18 cellular contexts compared by ENCODE assay signal in genomic region chr3:62582495-62583172, GRCh38.
DNase-seq lines count a peak whose midpoint lies in the region; ATAC-seq and TF ChIP-seq lines count a peak whose summit lies in the region.
"Had no signal": no experiment of that assay in that cellular context is flagged by ENCODE, and none has a peak within 500 bp of the region (broad histone marks: within the 10 kb centered on the region; RNA-seq: fewer than 3 reads in every experiment).

No MANE protein-coding gene starts in this region.

- no peaks in the 10 kb centered on the region for H3K9me2 ChIP-seq in OCI-LY7 (ENCODE audit: insufficient read depth, low read length)

- H2AFZ ChIP-seq in OCI-LY7 (ENCODE audit: low read length) = no peak overlapping the region

- CTCF ChIA-PET in OCI-LY7 (lab: Charles Lee; ENCODE audit: unreplicated experiment) = no interaction called here

- DNase-seq in NCI-H748 (lab: John Stamatoyannopoulos, UW; ENCODE audit: unreplicated experiment) = peak; percentile 34
- no peak for DNase-seq in NCI-H748 treated with DMSO at 0.1 percent for 48 hours (lab: John Stamatoyannopoulos, UW)
- peak; percentile 13 for DNase-seq in NCI-H1092 (lab: John Stamatoyannopoulos, UW)
- peak; percentile 18 for DNase-seq in NCI-H128 (lab: John Stamatoyannopoulos, UW; ENCODE audit: unreplicated experiment)
- no peak for DNase-seq in NCI-H526 treated with DMSO at 0.1 percent for 48 hours (lab: John Stamatoyannopoulos, UW)
- no peak for DNase-seq in OCI-LY7 (ENCODE audit: low spot score)
- DNase-seq: CD4-positive, CD25-positive, alpha-beta regulatory T cell; IMR-90; NCI-H2081 treated with DMSO at 0.1 percent for 48 hours; NCI-H226; NCI-H526; NK-92 treated with Interleukin-12 subunit alpha and Interleukin-12 subunit beta, amount 100 ng/mL, for 24 hours; T-helper 9 cell had no signal

- no TSS peak for BruUV-seq in OCI-LY7 (replicated peaks; lab: Mats Ljungman, UMichigan)

- H4K20me1 ChIP-seq in OCI-LY7 (ENCODE audit: insufficient read depth, low read length) = no peaks in the 10 kb centered on the region

- H3K9me3 ChIP-seq in OCI-LY7 (ENCODE audit: low read length) = no peaks in the 10 kb centered on the region

- intact Hi-C loops in OCI-LY7 (cut with micrococcal nuclease; ENCODE audit: unreplicated experiment) = no loop called here

- no peak overlapping the region for H3K4me2 ChIP-seq in OCI-LY7 (ENCODE audit: low read length)
- H3K4me2 ChIP-seq: KMS-11 had no signal

- ATAC-seq in GM19351 (IDR thresholded peaks at IDR 0.05; ENCODE audit: unreplicated experiment) = no peak
- ATAC-seq: HCT116, Panc1 had no signal

- POLR2A ChIA-PET in OCI-LY7 (lab: Charles Lee) = no interaction called here

- H3K27ac ChIP-seq in VCaP = peak overlapping the region; percentile 78
- no peak overlapping the region for H3K27ac ChIP-seq in OCI-LY7 (ENCODE audit: low read depth, low read length, poor library complexity, severe bottlenecking)
- H3K27ac ChIP-seq: KMS-11 had no signal

- TF ChIP-seq CTCF in VCaP (conservative IDR thresholded peaks at IDR 0.05) = no peak
- TF ChIP-seq CTCF in OCI-LY7 (conservative IDR thresholded peaks at IDR 0.05; ENCODE audit: low read length) = no peak

- H3K4me3 ChIP-seq in OCI-LY7 (ENCODE audit: low read depth, low read length, poor library complexity, severe bottlenecking) = no peak overlapping the region

- H3K4me1 ChIP-seq in OCI-LY7 (ENCODE audit: insufficient read depth, low read length, poor library complexity, severe bottlenecking) = no peaks in the 10 kb centered on the region

- H3K36me3 ChIP-seq in OCI-LY7 (ENCODE audit: insufficient read depth, low read length) = no peaks in the 10 kb centered on the region; the same call in 1 of the 2 replicates

- no peaks in the 10 kb centered on the region for H3K79me2 ChIP-seq in OCI-LY7 (ENCODE audit: insufficient read depth, low read depth, low read length)

Comparison
In these comparisons a context has a peak if more than half of its experiments do, and no peak if none do; other contexts are left out.
1. DNase-seq: peak in NCI-H748 (single experiment), NCI-H1092 (single experiment) and NCI-H128 (single experiment); none in NCI-H748 treated with DMSO at 0.1 percent for 48 hours (single experiment), NCI-H526 treated with DMSO at 0.1 percent for 48 hours (single experiment) and OCI-LY7 (single experiment).